In genomic region chr1:110605901-110606783, GRCh38 we compare ENCODE assay signal across 8 cellular contexts. TPM values are rescaled to one million over a fixed set of nuclear protein-coding genes. Genes with fewer than 3 reads are reported as not detected.
A peak's percentile ranks its signal among the peaks of the same experiment; 100 is the strongest.
DNase-seq lines count a peak whose midpoint lies in the region; ATAC-seq and TF ChIP-seq lines count a peak whose summit lies in the region.

Gene KCNA2, minus strand, starts transcription at chr1:110606358. Its CDS starts 1,576 bp downstream, at chr1:110604782.

- TF ChIP-seq CTCF in fibroblast of pulmonary artery (IDR thresholded peaks at IDR 0.05; ENCODE audit: low read length, missing control alignments) (no peak), adrenal gland (IDR thresholded peaks at IDR 0.05) (no peak)

- CTCF ChIA-PET in activated naive CD4-positive, alpha-beta T cell treated with anti-CD3 and anti-CD28 coated beads for 36 hours (lab: Charles Lee): interaction anchor here (0.6 to 3.5 kb wide), 16 partner anchors 7 to 779 kb away, joined by 3 to 14 read pairs (median 3); no protein-coding TSS in a partner anchor

- DNase-seq in activated naive CD4-positive, alpha-beta T cell treated with anti-CD3 and anti-CD28 coated beads for 36 hours: no peak
- no peak for DNase-seq in activated naive CD4-positive, alpha-beta T cell (lab: John Stamatoyannopoulos, UW)
- DNase-seq in T-helper 17 cell (no peak), fibroblast of pulmonary artery (ENCODE audit: low read depth) (no peak), adrenal gland (no peak)
- DNase-seq in naive thymus-derived CD8-positive, alpha-beta T cell: peak in 3 of 10 donors; percentile 11 to 14 (median 11)

- no peak for TF ChIP-seq POLR2A in adrenal gland (IDR thresholded peaks at IDR 0.05)

- H3K4me3 Mint-ChIP-seq in activated naive CD4-positive, alpha-beta T cell treated with anti-CD3 and anti-CD28 coated beads for 36 hours: peak within 1 kb of the TSS; percentile 75
- peak within 1 kb of the TSS; percentile 84 for H3K4me3 Mint-ChIP-seq in T-helper 17 cell
- peak within 1 kb of the TSS; percentile 79 to 92 (median 86) for H3K4me3 Mint-ChIP-seq in naive thymus-derived CD8-positive, alpha-beta T cell

- WGBS in adrenal gland, 4 donors: 0 to 6% (median 2%) methylated on average over 9 to 49 of the region's 49 CpGs

- no peaks in the 10 kb centered on the region for H3K36me3 ChIP-seq in adrenal gland (replicated peaks in 1 of 2)

- H3K9me3 Mint-ChIP-seq in activated naive CD4-positive, alpha-beta T cell treated with anti-CD3 and anti-CD28 coated beads for 36 hours: no peaks in the 10 kb centered on the region
- H3K9me3 Mint-ChIP-seq in naive thymus-derived CD8-positive, alpha-beta T cell: no peaks in the 10 kb centered on the region

- peaks cover 17% of the 10 kb centered on the region for H3K4me1 Mint-ChIP-seq in activated naive CD4-positive, alpha-beta T cell treated with anti-CD3 and anti-CD28 coated beads for 36 hours (ENCODE audit: low read depth)
- peaks cover 27% of the 10 kb centered on the region for H3K4me1 Mint-ChIP-seq in T-helper 17 cell
- peaks cover 12 to 35% (median 14%) of the 10 kb centered on the region in 4 donors for H3K4me1 Mint-ChIP-seq in naive thymus-derived CD8-positive, alpha-beta T cell

- ATAC-seq in T-helper 17 cell: peak; percentile 24
- ATAC-seq in naive thymus-derived CD8-positive, alpha-beta T cell: peak; percentile 44 to 48
- no peak for ATAC-seq in GM18868 (IDR thresholded peaks at IDR 0.05; ENCODE audit: unreplicated experiment)
- ATAC-seq in GM21423 (IDR thresholded peaks at IDR 0.05; ENCODE audit: unreplicated experiment): no peak

- H3K27ac ChIP-seq in adrenal gland: no peak within 1 kb of the TSS

- intact Hi-C loops in activated naive CD4-positive, alpha-beta T cell treated with anti-CD3 and anti-CD28 coated beads for 36 hours (cut with micrococcal nuclease): no loop called here
- intact Hi-C loops in adrenal gland (cut with DNase I): no loop called here

- peaks cover 51% of the 10 kb centered on the region for H3K27me3 Mint-ChIP-seq in activated naive CD4-positive, alpha-beta T cell treated with anti-CD3 and anti-CD28 coated beads for 36 hours (ENCODE audit: low read depth)
- peaks cover 65% of the 10 kb centered on the region for H3K27me3 Mint-ChIP-seq in T-helper 17 cell
- H3K27me3 Mint-ChIP-seq in naive thymus-derived CD8-positive, alpha-beta T cell: peaks cover 16 to 74% (median 47%) of the 10 kb centered on the region in 5 donors

- H3K4me3 ChIP-seq in fibroblast of pulmonary artery (replicated peaks; ENCODE audit: low read depth, low read length) (peak within 1 kb of the TSS; percentile 34), adrenal gland (peak within 1 kb of the TSS in 2 of 4 donors; percentile 21 to 53)

- peaks cover 7 to 16% of the 10 kb centered on the region in 2 donors for H3K4me1 ChIP-seq in adrenal gland (replicated peaks in 1 of 2)

- H3K27ac Mint-ChIP-seq in activated naive CD4-positive, alpha-beta T cell treated with anti-CD3 and anti-CD28 coated beads for 36 hours: no peak within 1 kb of the TSS
- no peak within 1 kb of the TSS for H3K27ac Mint-ChIP-seq in T-helper 17 cell
- peak within 1 kb of the TSS in 1 of 10 donors; percentile 9 for H3K27ac Mint-ChIP-seq in naive thymus-derived CD8-positive, alpha-beta T cell

- H3K9me3 ChIP-seq in T-helper 17 cell (ENCODE audit: control insufficient read depth, low read length, poor library complexity, severe bottlenecking) (no peaks in the 10 kb centered on the region), adrenal gland (replicated peaks in 1 of 3) (no peaks in the 10 kb centered on the region)

- POLR2A ChIA-PET in naive thymus-derived CD8-positive, alpha-beta T cell (lab: Charles Lee): interaction anchor here (0.5 to 1.8 kb wide), 4 partner anchors 12 to 94 kb away, joined by 3 to 13 read pairs (median 4); no protein-coding TSS in a partner anchor

- peaks cover 56% of the 10 kb centered on the region for H3K27me3 ChIP-seq in adrenal gland

- no peaks in the 10 kb centered on the region for H3K36me3 Mint-ChIP-seq in activated naive CD4-positive, alpha-beta T cell treated with anti-CD3 and anti-CD28 coated beads for 36 hours (ENCODE audit: low read depth)
- peaks cover 3% of the 10 kb centered on the region for H3K36me3 Mint-ChIP-seq in T-helper 17 cell (ENCODE audit: low read depth)
- H3K36me3 Mint-ChIP-seq in naive thymus-derived CD8-positive, alpha-beta T cell: no peaks in the 10 kb centered on the region

RNA-seq across cellular contexts. Expression of gene KCNA2, which starts in this region (rescaled TPM):
- total RNA-seq in activated naive CD4-positive, alpha-beta T cell treated with anti-CD3 and anti-CD28 coated beads for 36 hours: under 1 TPM; 0.19 to 0.64 TPM
- total RNA-seq in T-helper 17 cell (1 to 10 TPM; 3.1 to 3.9 TPM), adrenal gland (10 to 100 TPM in 1 of 8 donors, 1 to 10 TPM in 2, under 1 TPM in 4, not detected in 1; 0.23 to 16.9 (median 0.51) TPM)
- total RNA-seq in naive thymus-derived CD8-positive, alpha-beta T cell: under 1 TPM; 0.22 to 0.23 TPM
- not detected for polyA plus RNA-seq in naive thymus-derived CD8-positive, alpha-beta T cell
- under 1 TPM; 0.08 to 0.38 (median 0.10) TPM for polyA plus RNA-seq in adrenal gland

Comparison
In these comparisons a context has a peak if more than half of its experiments do, and no peak if none do; other contexts are left out.
1. Peak in ATAC-seq in naive thymus-derived CD8-positive, alpha-beta T cell; RNA of the gene not detected or under 1 TPM.